ENCODE assay signal across 1 cellular context in the genomic region with DNA sequence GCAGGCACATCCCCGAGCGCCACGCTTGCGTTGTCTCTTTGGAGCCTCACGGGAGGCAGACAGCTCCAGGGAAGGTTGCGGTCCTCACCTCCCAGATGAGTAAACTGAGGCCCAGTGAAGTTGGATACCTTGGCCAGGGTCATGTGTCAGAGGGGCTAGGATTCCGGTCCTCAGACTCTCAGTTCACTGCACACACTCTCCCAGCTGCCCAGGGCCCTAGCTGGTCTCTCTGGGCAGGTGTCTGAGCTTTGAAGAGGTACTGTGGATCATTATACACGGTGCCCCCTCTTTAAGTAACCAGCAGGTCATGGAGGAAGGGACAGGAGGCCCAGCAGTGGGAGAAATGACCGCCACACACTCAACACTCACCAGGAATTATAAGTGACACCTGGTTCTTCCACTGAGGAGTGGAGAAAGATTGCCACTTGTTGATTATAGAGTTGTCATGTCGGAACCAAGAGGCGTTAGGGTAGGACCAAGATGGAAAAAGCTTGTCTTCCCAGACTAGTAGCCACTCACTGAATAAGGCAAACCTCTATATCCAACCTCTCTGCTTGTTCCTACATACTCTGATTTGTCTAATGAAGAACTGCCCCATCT.
TF ChIP-seq lines count a peak whose summit lies in the region.

No MANE protein-coding gene starts in this region.

TF ChIP-seq in GM12878, 131 proteins besides CTCF, POLR2A, EP300 and RAD21:
- TF ChIP-seq PKNOX1 (IDR thresholded peaks at IDR 0.05) (peak; percentile 25; the same call in 1 of the 2 replicates), CREB1 (IDR thresholded peaks at IDR 0.05; ENCODE audit: low read depth) (no peak), NR2F1 (conservative IDR thresholded peaks at IDR 0.05) (0 out of 2 replicates have a peak, but pooled peaks have one; percentile 4), DPF2 (IDR thresholded peaks at IDR 0.05) (0 out of 2 replicates have a peak, but pooled peaks have one; percentile 6)
